In genomic region chr19:572140-572890, GRCh38 we compare ENCODE assay signal across 8 cellular contexts. TPM values are rescaled to one million over a fixed set of nuclear protein-coding genes. Genes with fewer than 3 reads are reported as not detected.
DNase-seq lines count a peak whose midpoint lies in the region; ATAC-seq and TF ChIP-seq lines count a peak whose summit lies in the region.

Gene BSG (plus strand): TSS chr19:572596. CDS start chr19:572635, 39 bp downstream.

- intact Hi-C loops in Panc1 (cut with micrococcal nuclease; ENCODE audit: unreplicated experiment), result no loop called here

- WGBS in esophagus, 2 donors, result 0 to 1% methylated on average over 71 to 95 of the region's 95 CpGs

- H3K27me3 ChIP-seq in Panc1 (ENCODE audit: control insufficient read depth, insufficient read depth, low read length) (no peaks in the 10 kb centered on the region), esophagus (ENCODE audit: control insufficient read depth in 1 of 2, insufficient read depth in 2 of 2, low read length in 2 of 2) (no peaks in the 10 kb centered on the region), muscle layer of colon (ENCODE audit: control insufficient read depth in 1 of 2, insufficient read depth in 2 of 2, low read length in 2 of 2) (no peaks in the 10 kb centered on the region)

- DNase-seq in DMS153 (lab: John Stamatoyannopoulos, UW), result peak; percentile 82
- DNase-seq in KG1 (lab: John Stamatoyannopoulos, UW), result peak; percentile 92
- DNase-seq in Panc1 (ENCODE audit: low read depth, low spot score), result peak; percentile 82
- peak; percentile 97 for DNase-seq in activated T-cell treated with anti-CD3 and anti-CD28 coated beads, Interleukin-2, amount 50 U/mL, for 4 hours
- DNase-seq in stimulated activated CD8-positive, alpha-beta memory T cell treated with anti-CD3 and anti-CD28 coated beads, Interleukin-7, amount 100 ng/mL, for 24 hours (ENCODE audit: low read depth), result peak; percentile 98

- ATAC-seq in GM21723 (IDR thresholded peaks at IDR 0.05; ENCODE audit: unreplicated experiment) (peak; percentile 63), Panc1 (peak; percentile 78)
- ATAC-seq in activated T-cell treated with anti-CD3 and anti-CD28 coated beads, Interleukin-2, amount 50 U/mL, for 4 hours, result peak; percentile 88 to 89

- in situ Hi-C loops in Panc1 (cut with HindIII; ENCODE audit: low pct_unique_long_range_greater_than_20kb, low sequenced_read_pairs), result no loop called here

- H3K9me3 Mint-ChIP-seq in activated T-cell treated with anti-CD3 and anti-CD28 coated beads, Interleukin-2, amount 50 U/mL, for 4 hours, result no peaks in the 10 kb centered on the region

- peak within 1 kb of the TSS; percentile 87 to 94 for H3K4me3 ChIP-seq in Panc1 (ENCODE audit: low read depth in 2 of 2, low read length in 2 of 2)
- H3K4me3 ChIP-seq in esophagus (ENCODE audit: low read depth in 1 of 2, low read length in 2 of 2), result peak within 1 kb of the TSS; percentile 80 to 95
- peak within 1 kb of the TSS; percentile 85 to 89 for H3K4me3 ChIP-seq in muscle layer of colon (ENCODE audit: low read depth in 1 of 2, low read length in 2 of 2)

- POLR2A ChIA-PET in Panc1 (lab: Charles Lee), result no interaction called here

- H3K9me3 ChIP-seq in Panc1 (ENCODE audit: control insufficient read depth, insufficient read depth, low read depth, low read length), result no peaks in the 10 kb centered on the region
- no peaks in the 10 kb centered on the region for H3K9me3 ChIP-seq in esophagus (ENCODE audit: control insufficient read depth in 2 of 2, insufficient read depth in 1 of 2, low read depth in 1 of 2, low read length in 1 of 2)
- H3K9me3 ChIP-seq in muscle layer of colon (ENCODE audit: low read length), result no peaks in the 10 kb centered on the region

- CTCF ChIA-PET in Panc1 (lab: Charles Lee), result interaction anchor here (0.5 kb wide), 1 partner anchor 16 kb away, joined by 4 read pairs; no protein-coding TSS in a partner anchor

- no TSS peak for BruUV-seq in Panc1 (replicated peaks; lab: Mats Ljungman, UMichigan)

- TF ChIP-seq CTCF in Panc1 (IDR thresholded peaks at IDR 0.05), result no peak

- no peaks in the 10 kb centered on the region for H3K27me3 Mint-ChIP-seq in activated T-cell treated with anti-CD3 and anti-CD28 coated beads, Interleukin-2, amount 50 U/mL, for 4 hours (ENCODE audit: low read depth)

- H3K9ac ChIP-seq in muscle layer of colon (ENCODE audit: low read length), result peak within 1 kb of the TSS; percentile 90

- H3K36me3 ChIP-seq in Panc1 (ENCODE audit: control insufficient read depth, insufficient read depth, low read length) (peaks cover 8% of the 10 kb centered on the region; the same call in 1 of the 2 replicates), esophagus (ENCODE audit: control insufficient read depth in 2 of 2, insufficient read depth in 2 of 2, low read length in 1 of 2) (peaks cover 0 to 2% of the 10 kb centered on the region in 2 donors), muscle layer of colon (ENCODE audit: insufficient read depth, low read length) (no peaks in the 10 kb centered on the region)

- H3K4me3 Mint-ChIP-seq in activated T-cell treated with anti-CD3 and anti-CD28 coated beads, Interleukin-2, amount 50 U/mL, for 4 hours, result peak within 1 kb of the TSS; percentile 85

- H3K4me1 ChIP-seq in Panc1 (ENCODE audit: control insufficient read depth, insufficient read depth, low read length) (peaks cover 19% of the 10 kb centered on the region), esophagus (ENCODE audit: control insufficient read depth in 2 of 2, insufficient read depth in 2 of 2, low read length in 1 of 2) (peaks cover 19 to 27% of the 10 kb centered on the region in 2 donors), muscle layer of colon (ENCODE audit: insufficient read depth, low read length) (peaks cover 34% of the 10 kb centered on the region)

- H3K4me1 Mint-ChIP-seq in activated T-cell treated with anti-CD3 and anti-CD28 coated beads, Interleukin-2, amount 50 U/mL, for 4 hours (ENCODE audit: low read depth), result peaks cover 31% of the 10 kb centered on the region

- H3K27ac ChIP-seq in Panc1 (ENCODE audit: low read length) (peak within 1 kb of the TSS; percentile 97), esophagus (ENCODE audit: low read depth in 2 of 2, low read length in 1 of 2) (peak within 1 kb of the TSS; percentile 96 to 98), muscle layer of colon (ENCODE audit: low read depth, low read length) (peak within 1 kb of the TSS; percentile 94)

- no peaks in the 10 kb centered on the region for H3K36me3 Mint-ChIP-seq in activated T-cell treated with anti-CD3 and anti-CD28 coated beads, Interleukin-2, amount 50 U/mL, for 4 hours (ENCODE audit: insufficient read depth)

RNA-seq across cellular contexts. Expression of gene BSG, which starts in this region (rescaled TPM):
- total RNA-seq in Panc1 (2021; ENCODE audit: unreplicated experiment), result 653 TPM
- 956 TPM for polyA plus RNA-seq in Panc1 (2012; ENCODE audit: insufficient read length)
- total RNA-seq in activated T-cell treated with anti-CD3 and anti-CD28 coated beads, Interleukin-2, amount 50 U/mL, for 4 hours, result 100 to 1,000 TPM; 241 to 277 (median 250) TPM
- 100 to 1,000 TPM; 189 to 210 TPM for polyA plus RNA-seq in esophagus

Comparison
In these comparisons a context has a peak if more than half of its experiments do, and no peak if none do; other contexts are left out.
1. Peak in every context shown above with its lines: DNase-seq, ATAC-seq, H3K4me3 ChIP-seq and H3K27ac ChIP-seq.